Comparison of ENCODE assay signal across 25 cellular contexts in the genomic region with DNA sequence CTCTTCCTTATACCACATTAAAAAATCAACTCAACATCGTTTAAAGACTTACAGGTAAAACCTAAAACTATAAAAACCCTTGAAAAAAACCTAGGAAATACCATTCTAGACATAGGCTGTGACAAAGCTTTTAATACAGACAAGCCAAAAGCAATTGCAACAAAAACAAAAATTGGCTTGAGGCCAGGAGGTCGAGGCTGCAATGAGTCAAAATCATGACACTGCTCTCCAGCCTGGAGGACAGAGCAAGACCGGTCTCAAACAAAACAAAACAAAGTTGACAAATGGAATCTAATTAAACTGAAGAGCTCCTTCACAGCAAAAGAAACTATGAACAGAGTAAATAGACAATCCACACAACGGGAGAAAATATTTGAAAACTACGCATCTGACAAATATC.
DNase-seq lines count a peak whose midpoint lies in the region; ATAC-seq and TF ChIP-seq lines count a peak whose summit lies in the region.
"Had no signal": no experiment of that assay in that cellular context is flagged by ENCODE, and none has a peak within 500 bp of the region (broad histone marks: within the 10 kb centered on the region; RNA-seq: fewer than 3 reads in every experiment).

No MANE protein-coding gene starts in this region.

- no peak for ATAC-seq in activated T-cell treated with anti-CD3 and anti-CD28 coated beads, Interleukin-2, amount 50 U/mL, for 4 hours
- no peak for ATAC-seq in activated CD4-positive, alpha-beta T cell treated with anti-CD3 and anti-CD28 coated beads for 36 hours
- ATAC-seq: activated CD8-positive, alpha-beta T cell treated with anti-CD3 and anti-CD28 coated beads for 36 hours; activated T-helper 17 cell treated with anti-CD3 and anti-CD28 coated beads, Interleukin-2, amount 50 U/mL, for 72 hours; HCT116; HepG2; left lobe of liver; stimulated activated naive B cell treated with anti-CD40 and anti-IgM and Interleukin-4, amounts not matched to agents 10 μg/mL and 1 μg/mL and 100 μg/mL, for 72 hours had no signal

- DNase-seq in ELR (ENCODE audit: low read depth): peak; percentile 8
- DNase-seq in NCI-H1105 treated with DMSO at 0.1 percent for 48 hours (lab: John Stamatoyannopoulos, UW): peak; percentile 69
- peak; percentile 79 for DNase-seq in NCI-H748 treated with DMSO at 0.1 percent for 48 hours (lab: John Stamatoyannopoulos, UW)
- peak; percentile 18 for DNase-seq in fibroblast of gingiva (ENCODE audit: low read depth)
- DNase-seq in GM20000 (ENCODE audit: low spot score): no peak
- DNase-seq in activated T-cell treated with anti-CD3 and anti-CD28 coated beads, Interleukin-2, amount 50 U/mL, for 4 hours: no peak
- DNase-seq in activated CD4-positive, alpha-beta T cell treated with anti-CD3 and anti-CD28 coated beads for 36 hours: no peak
- DNase-seq: activated CD4-positive, alpha-beta T cell treated with anti-CD3 and anti-CD28 coated beads for 1 hour; activated CD8-positive, alpha-beta T cell treated with anti-CD3 and anti-CD28 coated beads for 36 hours; activated naive CD4-positive, alpha-beta T cell treated with anti-CD3 and anti-CD28 coated beads, Interleukin-2, amount 50 U/mL, for 16 hours; amygdala; DND-41; Karpas-422; MV-4-11; NCI-H2171 treated with DMSO at 0.1 percent for 48 hours; nephron progenitor cell; ovary; stimulated activated naive B cell treated with anti-CD40 and anti-IgM and Interleukin-4, amounts not matched to agents 10 μg/mL and 1 μg/mL and 100 μg/mL, for 72 hours had no signal

- H3K27me3 Mint-ChIP-seq in activated T-cell treated with anti-CD3 and anti-CD28 coated beads, Interleukin-2, amount 50 U/mL, for 4 hours (ENCODE audit: low read depth): no peaks in the 10 kb centered on the region
- H3K27me3 Mint-ChIP-seq in activated CD4-positive, alpha-beta T cell treated with anti-CD3 and anti-CD28 coated beads for 36 hours: no peaks in the 10 kb centered on the region
- H3K27me3 Mint-ChIP-seq: activated CD8-positive, alpha-beta T cell treated with anti-CD3 and anti-CD28 coated beads for 36 hours; activated T-helper 17 cell treated with anti-CD3 and anti-CD28 coated beads, Interleukin-2, amount 50 U/mL, for 72 hours; memory B cell; stimulated activated naive B cell treated with anti-CD40 and anti-IgM and Interleukin-4, amounts not matched to agents 10 μg/mL and 1 μg/mL and 100 μg/mL, for 72 hours; type B pancreatic cell had no signal

- peaks cover 25% of the 10 kb centered on the region for H3K9me3 Mint-ChIP-seq in activated T-cell treated with anti-CD3 and anti-CD28 coated beads, Interleukin-2, amount 50 U/mL, for 4 hours
- H3K9me3 Mint-ChIP-seq in activated CD4-positive, alpha-beta T cell treated with anti-CD3 and anti-CD28 coated beads for 36 hours (ENCODE audit: low read depth): peaks cover 7% of the 10 kb centered on the region

- intact Hi-C loops in activated CD4-positive, alpha-beta T cell treated with anti-CD3 and anti-CD28 coated beads for 36 hours (cut with DNase I, micrococcal nuclease): no loop called here

- no peaks in the 10 kb centered on the region for H3K4me1 Mint-ChIP-seq in activated T-cell treated with anti-CD3 and anti-CD28 coated beads, Interleukin-2, amount 50 U/mL, for 4 hours (ENCODE audit: low read depth)
- H3K4me1 Mint-ChIP-seq in activated CD4-positive, alpha-beta T cell treated with anti-CD3 and anti-CD28 coated beads for 36 hours: no peaks in the 10 kb centered on the region
- H3K4me1 Mint-ChIP-seq: activated T-helper 17 cell treated with anti-CD3 and anti-CD28 coated beads, Interleukin-2, amount 50 U/mL, for 72 hours; memory B cell; nephron progenitor cell; stimulated activated naive B cell treated with anti-CD40 and anti-IgM and Interleukin-4, amounts not matched to agents 10 μg/mL and 1 μg/mL and 100 μg/mL, for 72 hours had no signal

- H3K4me3 Mint-ChIP-seq in activated T-cell treated with anti-CD3 and anti-CD28 coated beads, Interleukin-2, amount 50 U/mL, for 4 hours: no peak overlapping the region
- H3K4me3 Mint-ChIP-seq in activated CD4-positive, alpha-beta T cell treated with anti-CD3 and anti-CD28 coated beads for 36 hours: no peak overlapping the region
- H3K4me3 Mint-ChIP-seq: activated CD8-positive, alpha-beta T cell treated with anti-CD3 and anti-CD28 coated beads for 36 hours; activated T-helper 17 cell treated with anti-CD3 and anti-CD28 coated beads, Interleukin-2, amount 50 U/mL, for 72 hours; memory B cell; nephron progenitor cell; stimulated activated naive B cell treated with anti-CD40 and anti-IgM and Interleukin-4, amounts not matched to agents 10 μg/mL and 1 μg/mL and 100 μg/mL, for 72 hours; T-helper 2 cell treated with Interferon-gamma antibody and Interleukin-4, amounts not matched to agents 5 μg/mL and 100 μg/mL, for 36 hours; type B pancreatic cell had no signal

- TF ChIP-seq CTCF in GM20000 (IDR thresholded peaks at IDR 0.05; ENCODE audit: extremely low read depth, missing control alignments): no peak

- H3K27ac Mint-ChIP-seq in activated CD4-positive, alpha-beta T cell treated with anti-CD3 and anti-CD28 coated beads for 36 hours: no peak overlapping the region
- H3K27ac Mint-ChIP-seq: activated CD8-positive, alpha-beta T cell treated with anti-CD3 and anti-CD28 coated beads for 36 hours; activated T-helper 17 cell treated with anti-CD3 and anti-CD28 coated beads, Interleukin-2, amount 50 U/mL, for 72 hours; memory B cell; nephron progenitor cell; stimulated activated naive B cell treated with anti-CD40 and anti-IgM and Interleukin-4, amounts not matched to agents 10 μg/mL and 1 μg/mL and 100 μg/mL, for 72 hours; T-helper 2 cell treated with Interferon-gamma antibody and Interleukin-4, amounts not matched to agents 5 μg/mL and 100 μg/mL, for 36 hours; type B pancreatic cell had no signal

- no peaks in the 10 kb centered on the region for H3K36me3 Mint-ChIP-seq in activated T-cell treated with anti-CD3 and anti-CD28 coated beads, Interleukin-2, amount 50 U/mL, for 4 hours (ENCODE audit: insufficient read depth)
- H3K36me3 Mint-ChIP-seq in activated CD4-positive, alpha-beta T cell treated with anti-CD3 and anti-CD28 coated beads for 36 hours (ENCODE audit: low read depth): no peaks in the 10 kb centered on the region
- H3K36me3 Mint-ChIP-seq: memory B cell; stimulated activated naive B cell treated with anti-CD40 and anti-IgM and Interleukin-4, amounts not matched to agents 10 μg/mL and 1 μg/mL and 100 μg/mL, for 72 hours; type B pancreatic cell had no signal

- POLR2A ChIA-PET in activated CD4-positive, alpha-beta T cell treated with anti-CD3 and anti-CD28 coated beads for 36 hours (lab: Charles Lee): interaction anchor here (0.6 kb wide), 1 partner anchor 8 kb away, joined by 3 read pairs; no protein-coding TSS in a partner anchor

- CTCF ChIA-PET in activated CD4-positive, alpha-beta T cell treated with anti-CD3 and anti-CD28 coated beads for 36 hours (lab: Charles Lee): interaction anchor here (0.6 kb wide), 1 partner anchor 1819 kb away, joined by 3 read pairs; no protein-coding TSS in a partner anchor

Comparison
In these comparisons a context has a peak if more than half of its experiments do, and no peak if none do; other contexts are left out.
1. DNase-seq: peak in ELR (single experiment), NCI-H1105 treated with DMSO at 0.1 percent for 48 hours (single experiment), NCI-H748 treated with DMSO at 0.1 percent for 48 hours (single experiment) and fibroblast of gingiva (single experiment); none in GM20000 (single experiment), activated T-cell treated with anti-CD3 and anti-CD28 coated beads, Interleukin-2, amount 50 U/mL, for 4 hours (single experiment) and activated CD4-positive, alpha-beta T cell treated with anti-CD3 and anti-CD28 coated beads for 36 hours (single experiment).